Comparison of ENCODE assay signal across 1 cellular context in genomic region chr6:16903470-16903869, GRCh38.
A peak's percentile ranks its signal among the peaks of the same experiment; 100 is the strongest.
TF ChIP-seq lines count a peak whose summit lies in the region.

No MANE protein-coding gene starts in this region.

TF ChIP-seq in SK-N-SH, 30 proteins besides CTCF, POLR2A, EP300 and RAD21 (continued from another document):
- TF ChIP-seq, protein P1, sequence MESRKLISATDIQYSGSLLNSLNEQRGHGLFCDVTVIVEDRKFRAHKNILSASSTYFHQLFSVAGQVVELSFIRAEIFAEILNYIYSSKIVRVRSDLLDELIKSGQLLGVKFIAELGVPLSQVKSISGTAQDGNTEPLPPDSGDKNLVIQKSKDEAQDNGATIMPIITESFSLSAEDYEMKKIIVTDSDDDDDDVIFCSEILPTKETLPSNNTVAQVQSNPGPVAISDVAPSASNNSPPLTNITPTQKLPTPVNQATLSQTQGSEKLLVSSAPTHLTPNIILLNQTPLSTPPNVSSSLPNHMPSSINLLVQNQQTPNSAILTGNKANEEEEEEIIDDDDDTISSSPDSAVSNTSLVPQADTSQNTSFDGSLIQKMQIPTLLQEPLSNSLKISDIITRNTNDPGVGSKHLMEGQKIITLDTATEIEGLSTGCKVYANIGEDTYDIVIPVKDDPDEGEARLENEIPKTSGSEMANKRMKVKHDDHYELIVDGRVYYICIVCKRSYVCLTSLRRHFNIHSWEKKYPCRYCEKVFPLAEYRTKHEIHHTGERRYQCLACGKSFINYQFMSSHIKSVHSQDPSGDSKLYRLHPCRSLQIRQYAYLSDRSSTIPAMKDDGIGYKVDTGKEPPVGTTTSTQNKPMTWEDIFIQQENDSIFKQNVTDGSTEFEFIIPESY (IDR thresholded peaks at IDR 0.05; ENCODE audit: borderline replicate concordance, low read depth): no peak
- no peak for TF ChIP-seq SMC3 (IDR thresholded peaks at IDR 0.05; ENCODE audit: low read depth, low read length)
- no peak for TF ChIP-seq RFX5 (IDR thresholded peaks at IDR 0.05; ENCODE audit: low read length)
- TF ChIP-seq MEF2A (IDR thresholded peaks at IDR 0.05; ENCODE audit: borderline replicate concordance, low read depth): peak; percentile 90
- TF ChIP-seq, protein P2, sequence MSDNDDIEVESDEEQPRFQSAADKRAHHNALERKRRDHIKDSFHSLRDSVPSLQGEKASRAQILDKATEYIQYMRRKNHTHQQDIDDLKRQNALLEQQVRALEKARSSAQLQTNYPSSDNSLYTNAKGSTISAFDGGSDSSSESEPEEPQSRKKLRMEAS (IDR thresholded peaks at IDR 0.05; ENCODE audit: low read depth): peak; percentile 82
